8 cellular contexts compared by ENCODE assay signal in the genomic region with DNA sequence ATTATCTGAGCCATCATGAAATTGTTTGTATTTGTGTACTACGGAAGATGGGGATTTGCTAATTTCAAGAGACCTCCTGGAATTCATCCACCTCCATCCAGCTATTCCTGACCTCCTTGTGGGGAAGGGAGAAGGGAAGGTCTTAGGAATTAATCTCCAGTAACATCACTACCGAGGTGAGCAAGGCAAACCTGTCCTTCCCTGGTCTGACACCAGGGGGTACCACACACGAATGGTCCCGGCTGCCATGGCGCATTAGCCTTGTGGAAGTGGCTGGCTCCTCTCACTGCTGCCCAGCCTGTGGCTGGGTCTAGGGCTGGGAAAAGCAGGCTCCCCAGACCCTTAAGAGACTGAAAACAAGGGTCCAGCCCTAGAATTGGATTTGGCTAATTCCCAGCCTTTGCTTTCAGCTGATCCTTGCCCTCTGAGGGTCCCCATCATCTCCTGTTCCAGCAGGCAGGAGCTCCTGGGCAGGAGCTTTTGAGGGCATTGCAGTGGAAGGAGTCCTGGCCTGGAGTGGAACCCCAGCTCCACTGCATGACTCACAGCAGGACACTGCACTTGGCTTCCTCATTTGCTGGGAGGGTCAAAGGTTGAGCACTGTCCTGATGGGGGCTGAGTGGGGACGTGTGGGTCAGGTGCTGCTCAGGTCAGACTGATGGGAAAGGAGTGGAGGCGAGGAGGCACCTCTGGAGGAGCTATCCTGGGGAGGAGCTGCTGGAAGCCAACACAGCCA. TPM values are rescaled to one million over a fixed set of nuclear protein-coding genes. Genes with fewer than 3 reads are reported as not detected.
DNase-seq lines count a peak whose midpoint lies in the region; ATAC-seq and TF ChIP-seq lines count a peak whose summit lies in the region.

No MANE protein-coding gene starts in this region.

- no TSS peak for BruUV-seq in MCF 10A (replicated peaks; lab: Mats Ljungman, UMichigan)

- no peak overlapping the region for H3K4me3 ChIP-seq in breast epithelium

- H3K9me3 ChIP-seq in breast epithelium: no peaks in the 10 kb centered on the region

- no peaks in the 10 kb centered on the region for H3K36me3 ChIP-seq in breast epithelium

- H3K4me1 Mint-ChIP-seq in MCF 10A (ENCODE audit: insufficient read depth, unreplicated experiment) (peaks cover 13% of the 10 kb centered on the region), neural crest cell (peaks cover 4% of the 10 kb centered on the region)

- no peak overlapping the region for H3K27ac ChIP-seq in breast epithelium

- no peaks in the 10 kb centered on the region for H3K4me1 ChIP-seq in breast epithelium

- TF ChIP-seq CTCF in MCF 10A (IDR thresholded peaks at IDR 0.05; ENCODE audit: unreplicated experiment): peak; percentile 24
- no peak for TF ChIP-seq CTCF in breast epithelium (IDR thresholded peaks at IDR 0.05)
- TF ChIP-seq CTCF in neural crest cell (conservative IDR thresholded peaks at IDR 0.05): peak; percentile 64

- ATAC-seq in GM19035 (IDR thresholded peaks at IDR 0.05; ENCODE audit: unreplicated experiment) (no peak), GM18909 (IDR thresholded peaks at IDR 0.05; ENCODE audit: poor library complexity, unreplicated experiment) (no peak), HG03520 (IDR thresholded peaks at IDR 0.05; ENCODE audit: unreplicated experiment) (no peak)

- H3K36me3 Mint-ChIP-seq in MCF 10A (ENCODE audit: insufficient read depth, unreplicated experiment) (no peaks in the 10 kb centered on the region), neural crest cell (ENCODE audit: low read depth) (no peaks in the 10 kb centered on the region)

- no peak for TF ChIP-seq POLR2A in breast epithelium (IDR thresholded peaks at IDR 0.05)

- CTCF ChIA-PET in MCF 10A (lab: Yijun Ruan, JAX): interaction anchor here (0.6 to 2.3 kb wide), 6 partner anchors 14 to 292 kb away, joined by 3 to 7 read pairs (median 4); no protein-coding TSS in a partner anchor

- peak; percentile 32 for DNase-seq in MCF 10A (ENCODE audit: unreplicated experiment)
- DNase-seq in breast epithelium (ENCODE audit: low spot score in 2 of 2): no peak
- DNase-seq in OCI-M1 (lab: John Stamatoyannopoulos, UW): peak; percentile 63
- DNase-seq in ecto neural progenitor cell (ENCODE audit: low spot score): peak; percentile 72
- DNase-seq in neural crest cell (ENCODE audit: low read depth, low spot score): peak; percentile 54

- no peak overlapping the region for H3K4me3 Mint-ChIP-seq in MCF 10A (ENCODE audit: unreplicated experiment)
- no peak overlapping the region for H3K4me3 Mint-ChIP-seq in neural crest cell

- H3K27ac Mint-ChIP-seq in MCF 10A (ENCODE audit: low read depth, unreplicated experiment) (no peak overlapping the region), neural crest cell (ENCODE audit: unreplicated experiment) (no peak overlapping the region)

- H3K27me3 Mint-ChIP-seq in MCF 10A (ENCODE audit: insufficient read depth, unreplicated experiment): no peaks in the 10 kb centered on the region
- no peaks in the 10 kb centered on the region for H3K27me3 Mint-ChIP-seq in neural crest cell (ENCODE audit: low read depth)

- POLR2A ChIA-PET in MCF 10A (lab: Yijun Ruan, JAX): no interaction called here

- H3K9me3 Mint-ChIP-seq in MCF 10A (ENCODE audit: unreplicated experiment): no peaks in the 10 kb centered on the region
- peaks cover 3% of the 10 kb centered on the region for H3K9me3 Mint-ChIP-seq in neural crest cell

- H3K27me3 ChIP-seq in breast epithelium: no peaks in the 10 kb centered on the region

- intact Hi-C loops in MCF 10A (cut with micrococcal nuclease) (no loop called here), breast epithelium (cut with DNase I; ENCODE audit: low total_unique reads) (no loop called here)

RNA-seq across cellular contexts. Expression of a gene that starts 34.8 kb away (rescaled TPM):
- total RNA-seq in MCF 10A (2022) (0.29 and 0.58 TPM in 2 replicates), breast epithelium (1 to 10 TPM in 2 of 3 donors, under 1 TPM in 1; 0.64 to 4.4 (median 2.6) TPM), neural crest cell (22.4 and 22.9 TPM in 2 replicates)

Comparison
In these comparisons a context has a peak if more than half of its experiments do, and no peak if none do; other contexts are left out.
1. DNase-seq: peak in MCF 10A (single experiment), OCI-M1 (single experiment), ecto neural progenitor cell (single experiment) and neural crest cell (single experiment); none in breast epithelium (0 of 2).
2. CTCF ChIP-seq: peak in MCF 10A (single experiment) and neural crest cell (single experiment); none in breast epithelium (0 of 3).